8 cellular contexts compared by ENCODE assay signal in the genomic region with DNA sequence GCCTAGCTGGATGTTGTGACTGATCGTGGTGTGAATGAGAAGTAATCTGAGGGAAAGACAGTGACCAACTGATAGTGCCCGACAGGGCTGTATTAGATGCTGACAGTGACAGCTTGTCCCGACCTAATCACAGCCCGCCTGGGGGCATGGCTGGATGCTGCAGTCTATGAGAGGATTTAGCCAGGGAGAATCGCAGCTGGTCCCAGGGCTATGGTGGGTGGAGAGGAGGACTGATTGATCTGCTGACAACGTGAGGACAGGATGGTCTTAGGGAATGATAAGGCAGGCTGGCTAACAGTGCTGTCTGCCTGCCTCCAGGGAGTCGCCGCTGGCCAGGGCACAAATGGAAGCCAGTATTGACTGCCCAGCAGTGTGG. TPM values are rescaled to one million over a fixed set of nuclear protein-coding genes. Genes with fewer than 3 reads are reported as not detected.
DNase-seq lines count a peak whose midpoint lies in the region; ATAC-seq, FAIRE-seq and TF ChIP-seq lines count a peak whose summit lies in the region.

No MANE protein-coding gene starts in this region.

- H3K9me2 ChIP-seq in GM23248 (ENCODE audit: insufficient read depth): no peaks in the 10 kb centered on the region

- peak overlapping the region; percentile 91 for H3K27ac Mint-ChIP-seq in activated B cell treated with CpG ODN at 0.5 μM for 24 hours

- no peak for TF ChIP-seq CTCF in A673 (conservative IDR thresholded peaks at IDR 0.05; ENCODE audit: low read depth, low read length)
- no peak for TF ChIP-seq CTCF in activated B cell treated with CpG ODN at 0.5 μM for 24 hours (IDR thresholded peaks at IDR 0.05)

- no peaks in the 10 kb centered on the region for H3K27me3 Mint-ChIP-seq in activated B cell treated with CpG ODN at 0.5 μM for 24 hours

- H3K36me3 ChIP-seq in A673 (ENCODE audit: insufficient read depth, low read length, poor library complexity, severe bottlenecking) (peaks cover 15% of the 10 kb centered on the region), GM23248 (ENCODE audit: low read depth) (no peaks in the 10 kb centered on the region)

- peak overlapping the region; percentile 85 for H2AFZ ChIP-seq in GM23248

- H3K27ac ChIP-seq in A673 (ENCODE audit: low read depth, low read length, poor library complexity, severe bottlenecking): peak overlapping the region; percentile 95
- H3K27ac ChIP-seq in GM23248: peak overlapping the region; percentile 45
- H3K27ac ChIP-seq in skin epidermis: peak overlapping the region in 20 of 21 experiments; percentile 53 to 87 (median 78)

- peaks cover 19% of the 10 kb centered on the region for H3K4me1 Mint-ChIP-seq in activated B cell treated with CpG ODN at 0.5 μM for 24 hours

- no TSS peak for BruUV-seq in A673 (replicated peaks; lab: Mats Ljungman, UMichigan)

- FAIRE-seq in GM12892 (lab: Jason Lieb, UNC): no peak

- in situ Hi-C loops in GM23248 (cut with MboI): no loop called here

- CTCF ChIA-PET in A673 (lab: Charles Lee) (no interaction called here), activated B cell treated with CpG ODN at 0.5 μM for 24 hours (lab: Charles Lee) (interaction anchor here (0.5 to 1.4 kb wide), 2 partner anchors 12 to 468 kb away, joined by 3 read pairs; partner anchors contain the start of gene WAS)

- POLR2A ChIA-PET in A673 (lab: Charles Lee; ENCODE audit: low non-redundant PET) (interaction anchor here (0.6 kb wide), 1 partner anchor 1966 kb away, joined by 4 read pairs; no protein-coding TSS in a partner anchor), activated B cell treated with CpG ODN at 0.5 μM for 24 hours (lab: Charles Lee) (interaction anchor here (1.0 to 2.2 kb wide), 8 partner anchors 12 to 202 kb away, joined by 3 to 20 read pairs (median 9); partner anchors contain the start of genes HDAC6, PQBP1, RBM3 and TIMM17B)

- peak overlapping the region; percentile 87 for H3K9ac ChIP-seq in GM23248

- H3K36me3 Mint-ChIP-seq in activated B cell treated with CpG ODN at 0.5 μM for 24 hours (ENCODE audit: low read depth): peaks cover 24% of the 10 kb centered on the region

- peak overlapping the region; percentile 64 for H3K4me3 ChIP-seq in A673 (ENCODE audit: low read depth, low read length, poor library complexity, severe bottlenecking)
- peak overlapping the region; percentile 75 for H3K4me3 ChIP-seq in GM23248
- H3K4me3 ChIP-seq in skin epidermis: peak overlapping the region; percentile 46 to 79 (median 65)

- ATAC-seq in activated B cell treated with CpG ODN at 0.5 μM for 24 hours (ENCODE audit: low read depth) (no peak), left ventricle myocardium superior (peak; percentile 26)

- 0 to 4% methylated on average over 6 to 8 of the region's 8 CpGs for WGBS in GM23248 (ENCODE audit: low coverage in 1 of 2, low lambda C conversion rate in 2 of 2, missing lambda C conversion rate in 2 of 2), 2 experiments

- H3K9me3 Mint-ChIP-seq in activated B cell treated with CpG ODN at 0.5 μM for 24 hours: no peaks in the 10 kb centered on the region

- no peak for DNase-seq in A673 (ENCODE audit: low spot score)
- no peak for DNase-seq in GM23248
- no peak for DNase-seq in activated B cell treated with CpG ODN at 0.5 μM for 24 hours
- no peak for DNase-seq in left ventricle myocardium superior
- no peak for DNase-seq in GM12892 (ENCODE audit: insufficient read length)
- no peak for DNase-seq in NCI-H2107 treated with DMSO at 0.1 percent for 48 hours (lab: John Stamatoyannopoulos, UW; ENCODE audit: unreplicated experiment)
- DNase-seq in NCI-H146 (lab: John Stamatoyannopoulos, UW): no peak

- peak overlapping the region; percentile 88 for H3K4me3 Mint-ChIP-seq in activated B cell treated with CpG ODN at 0.5 μM for 24 hours

- H3K4me2 ChIP-seq in GM23248 (ENCODE audit: unreplicated experiment): peak overlapping the region; percentile 61

- H4K20me1 ChIP-seq in GM23248 (ENCODE audit: insufficient read depth): no peaks in the 10 kb centered on the region

- H3K9me3 ChIP-seq in A673 (ENCODE audit: low read depth, low read length, poor library complexity, severe bottlenecking): no peaks in the 10 kb centered on the region
- H3K9me3 ChIP-seq in GM23248 (ENCODE audit: low read depth): no peaks in the 10 kb centered on the region

- no peak for TF ChIP-seq POLR2A in GM12892 (IDR thresholded peaks at IDR 0.05; ENCODE audit: low read depth, low read length)

- H3K79me2 ChIP-seq in GM23248 (ENCODE audit: insufficient read depth): peaks cover 17% of the 10 kb centered on the region

- H3F3A ChIP-seq in GM23248 (ENCODE audit: insufficient read depth): no peaks in the 10 kb centered on the region

- H3K4me1 ChIP-seq in A673 (ENCODE audit: insufficient read depth, low read length, poor library complexity, severe bottlenecking) (no peaks in the 10 kb centered on the region), GM23248 (ENCODE audit: insufficient read depth) (0 out of 2 replicates have a peak, but pooled peaks cover 5% of the 10 kb centered on the region)

- intact Hi-C loops in A673 (cut with micrococcal nuclease; ENCODE audit: unreplicated experiment): no loop called here
- intact Hi-C loops in activated B cell treated with CpG ODN at 0.5 μM for 24 hours (cut with micrococcal nuclease): loop anchor here (1.0 to 2.0 kb wide), 6 partner anchors 13 to 223 kb away; partner anchors contain the start of genes PIM2, RBM3 and WAS
- intact Hi-C loops in left ventricle myocardium superior (cut with micrococcal nuclease): no loop called here

- H3K27me3 ChIP-seq in A673 (replicated peaks; ENCODE audit: insufficient read depth, low read depth, low read length, poor library complexity): no peaks in the 10 kb centered on the region
- H3K27me3 ChIP-seq in GM23248 (replicated peaks; ENCODE audit: insufficient read depth): no peaks in the 10 kb centered on the region

RNA-seq across cellular contexts. Expression of gene SUV39H1, which starts 0.6 kb away (rescaled TPM):
- total RNA-seq in A673 (2021) (29.4 and 29.9 TPM in 2 replicates), activated B cell treated with CpG ODN at 0.5 μM for 24 hours (9.1 and 10.8 TPM in 2 replicates), left ventricle myocardium superior (2.4 TPM)
- 6.8 and 8.1 TPM in 2 replicates for total RNA-seq in GM23248 (2014; rRNA removed; shearing (Covaris generic))
- 6.0 TPM in 2 replicates for polyA plus RNA-seq in GM23248 (2016; fragmentation: Nextera tagmentation; extraction: Ambion mirVana)
- polyA plus RNA-seq in GM12892 (2012; ENCODE audit: missing spikeins): 8.3 TPM

RNA-seq across cellular contexts. Expression of gene WAS, which starts 12.3 kb away (rescaled TPM):
- total RNA-seq in A673 (2021) (0.90 and 1.1 TPM in 2 replicates), activated B cell treated with CpG ODN at 0.5 μM for 24 hours (101 and 102 TPM in 2 replicates), left ventricle myocardium superior (2.6 TPM)
- total RNA-seq in GM23248 (2014; rRNA removed; shearing (Covaris generic)): not detected in 2 replicates
- polyA plus RNA-seq in GM23248 (2016; fragmentation: Nextera tagmentation; extraction: Ambion mirVana): not detected in 2 replicates
- polyA plus RNA-seq in GM12892 (2012; ENCODE audit: missing spikeins): 47.4 TPM

Comparison
In these comparisons a context has a peak if more than half of its experiments do, and no peak if none do; other contexts are left out.
1. H3K27ac ChIP-seq: peak in every context shown above with its lines; median percentile 95 in A673; 78 in skin epidermis; 45 in GM23248.
2. RNA of gene WAS, which starts 12.3 kb away (total RNA-seq): 101 to 102 TPM in activated B cell treated with CpG ODN at 0.5 μM for 24 hours; 2.6 TPM in left ventricle myocardium superior (single experiment), 0.90 to 1.1 TPM in A673 and not detected in GM23248; every median in the first group is over 10 times any median in the second.
3. Peak in every context shown above with its lines, with median percentiles within 50 percentile points of each other: H3K4me3 ChIP-seq.